Comparison of ENCODE assay signal across 12 cellular contexts in genomic region chr12:86712425-86712843, GRCh38.
DNase-seq lines count a peak whose midpoint lies in the region; ATAC-seq and TF ChIP-seq lines count a peak whose summit lies in the region.
"Had no signal": no experiment of that assay in that cellular context is flagged by ENCODE, and none has a peak within 500 bp of the region (broad histone marks: within the 10 kb centered on the region; RNA-seq: fewer than 3 reads in every experiment).

No MANE protein-coding gene starts in this region.

- no peaks in the 10 kb centered on the region for H3K9me3 ChIP-seq in suprapubic skin
- H3K9me3 ChIP-seq: adrenal gland had no signal

- no peak overlapping the region for H3K27ac ChIP-seq in suprapubic skin
- H3K27ac ChIP-seq: C4-2B, lower lobe of right lung had no signal

- TF ChIP-seq POLR2A in suprapubic skin (IDR thresholded peaks at IDR 0.05), result no peak

- H3K36me3 ChIP-seq in suprapubic skin, result no peaks in the 10 kb centered on the region
- H3K36me3 ChIP-seq: adrenal gland, lower lobe of right lung had no signal

- no peak overlapping the region for H3K4me3 ChIP-seq in suprapubic skin
- H3K4me3 ChIP-seq: adrenal gland, lower lobe of right lung had no signal

- WGBS in suprapubic skin, result 49% methylated on average over 4 of the region's 4 CpGs

- TF ChIP-seq CTCF in suprapubic skin (IDR thresholded peaks at IDR 0.05), result no peak

- no peaks in the 10 kb centered on the region for H3K4me1 ChIP-seq in suprapubic skin
- H3K4me1 ChIP-seq: adrenal gland, lower lobe of right lung had no signal

- DNase-seq in SIG-M5 treated with dmso at 0.1 percent for 504 hours (lab: John Stamatoyannopoulos, UW; ENCODE audit: unreplicated experiment) (peak; percentile 7), SIG-M5 (lab: John Stamatoyannopoulos, UW) (no peak), SHP77 treated with DMSO at 0.1 percent for 48 hours (lab: John Stamatoyannopoulos, UW) (peak; percentile 31), fibroblast of the conjunctiva (ENCODE audit: low read depth) (peak; percentile 96), suprapubic skin (ENCODE audit: low spot score in 2 of 2) (no peak), activated gamma-delta T cell treated with Interleukin-2 at 50 U/mL for 16 hours (no peak)
- no peak for DNase-seq in activated CD8-positive, alpha-beta memory T cell treated with anti-CD3 and anti-CD28 coated beads, Interleukin-2, amount 50 U/mL, for 4 hours
- DNase-seq: lower lobe of right lung, T-helper 17 cell had no signal

- TF ChIP-seq EP300 in suprapubic skin (IDR thresholded peaks at IDR 0.05), result no peak

- H3K27me3 ChIP-seq in suprapubic skin, result no peaks in the 10 kb centered on the region
- H3K27me3 ChIP-seq: adrenal gland had no signal

- ATAC-seq in GM19328 (IDR thresholded peaks at IDR 0.05; ENCODE audit: unreplicated experiment), result no peak
- ATAC-seq: T-helper 17 cell had no signal

Comparison
In these comparisons a context has a peak if more than half of its experiments do, and no peak if none do; other contexts are left out.
1. DNase-seq: peak in SIG-M5 treated with dmso at 0.1 percent for 504 hours (single experiment), SHP77 treated with DMSO at 0.1 percent for 48 hours (single experiment) and fibroblast of the conjunctiva (single experiment); none in SIG-M5 (single experiment), suprapubic skin (0 of 2), activated CD8-positive, alpha-beta memory T cell treated with anti-CD3 and anti-CD28 coated beads, Interleukin-2, amount 50 U/mL, for 4 hours (single experiment) and activated gamma-delta T cell treated with Interleukin-2 at 50 U/mL for 16 hours (single experiment).